In genomic region chr9:13020706-13021105, GRCh38 we compare ENCODE assay signal across 27 cellular contexts.
"Had no signal": no experiment of that assay in that cellular context is flagged by ENCODE, and none has a peak within 500 bp of the region (broad histone marks: within the 10 kb centered on the region; RNA-seq: fewer than 3 reads in every experiment).

No MANE protein-coding gene starts in this region.

- H3K4me1 Mint-ChIP-seq: activated CD4-positive, alpha-beta T cell treated with anti-CD3 and anti-CD28 coated beads for 36 hours; activated naive CD8-positive, alpha-beta T cell treated with anti-CD3 and anti-CD28 coated beads for 36 hours; brain; naive thymus-derived CD4-positive, alpha-beta T cell; stimulated activated effector memory CD8-positive, alpha-beta T cell treated with anti-CD3 and anti-CD28 coated beads, Interleukin-12 subunit alpha, Interleukin-12 subunit beta, amount 100 ng/mL, for 72 hours had no signal

- H3K4me3 Mint-ChIP-seq: activated CD4-positive, alpha-beta T cell treated with anti-CD3 and anti-CD28 coated beads for 36 hours; activated naive CD4-positive, alpha-beta T cell treated with anti-CD3 and anti-CD28 coated beads for 36 hours; activated naive CD8-positive, alpha-beta T cell treated with anti-CD3 and anti-CD28 coated beads for 36 hours; activated T-helper 1 cell treated with anti-CD3 and anti-CD28 coated beads, Interleukin-12 subunit alpha, Interleukin-12 subunit beta, Interleukin-2, Interleukin-4 antibody, amounts not matched to agents 30 ng/mL and 10 ng/mL and 1 ng/mL, durations not matched to agents 14 hours and 24 hours and 36 hours; brain; dendritic cell treated with granulocyte-macrophage colony-stimulating factor and Interleukin-4, amounts not matched to agents 40 ng/mL and 50 ng/mL, for 4 days; naive thymus-derived CD4-positive, alpha-beta T cell; neural progenitor cell; stimulated activated effector memory CD8-positive, alpha-beta T cell treated with anti-CD3 and anti-CD28 coated beads, Interleukin-12 subunit alpha, Interleukin-12 subunit beta, amount 100 ng/mL, for 72 hours; stimulated activated naive CD8-positive, alpha-beta T cell treated with anti-CD3 and anti-CD28 coated beads, Interleukin-15, Interleukin-2, amounts not matched to agents 100 ng/mL and 50 ng/mL, for 24 hours; type B pancreatic cell had no signal

- DNase-seq: activated CD4-positive, alpha-beta T cell treated with anti-CD3 and anti-CD28 coated beads for 36 hours; activated CD4-positive, alpha-beta T cell treated with anti-CD3 and anti-CD28 coated beads, Interleukin-2, amount 50 U/mL, for 4 hours; activated CD4-positive, CD25-positive, alpha-beta regulatory T cell; activated effector memory CD4-positive, alpha-beta T cell treated with anti-CD3 and anti-CD28 coated beads, Interleukin-2, amount 50 U/mL, for 16 hours; activated naive CD4-positive, alpha-beta T cell treated with anti-CD3 and anti-CD28 coated beads for 36 hours; activated naive CD8-positive, alpha-beta T cell treated with anti-CD3 and anti-CD28 coated beads for 36 hours; activated T-cell treated with anti-CD3 and anti-CD28 coated beads for 4 hours; heart right ventricle; kidney glomerular epithelial cell; left lung; naive thymus-derived CD4-positive, alpha-beta T cell; occipital lobe; posterior cingulate gyrus; right cardiac atrium; stimulated activated CD4-positive, alpha-beta T cell treated with anti-CD3 and anti-CD28 coated beads, Interleukin-4, amount 100 ng/mL, for 24 hours; uterus had no signal

- ATAC-seq: activated CD4-positive, alpha-beta T cell treated with anti-CD3 and anti-CD28 coated beads for 36 hours; heart right ventricle; left lung; naive thymus-derived CD4-positive, alpha-beta T cell; right cardiac atrium; stimulated activated effector memory CD8-positive, alpha-beta T cell treated with anti-CD3 and anti-CD28 coated beads, Interleukin-12 subunit alpha, Interleukin-12 subunit beta, amount 100 ng/mL, for 72 hours had no signal

- H3K36me3 ChIP-seq: ascending aorta, cardiac muscle cell, heart right ventricle, left lung, neural progenitor cell, uterus had no signal

- H3K27ac ChIP-seq: ascending aorta, cardiac muscle cell, heart right ventricle, neural progenitor cell, SK-N-MC, uterus had no signal

- H3K4me3 ChIP-seq: ascending aorta, cardiac muscle cell, heart right ventricle, left lung, lung, neural progenitor cell, SK-N-MC, uterus had no signal

- H3K27me3 ChIP-seq: ascending aorta, cardiac muscle cell, heart right ventricle, left lung, neural progenitor cell, uterus had no signal

- H3K9me3 Mint-ChIP-seq: activated T-helper 1 cell treated with anti-CD3 and anti-CD28 coated beads, Interleukin-12 subunit alpha, Interleukin-12 subunit beta, Interleukin-2, Interleukin-4 antibody, amounts not matched to agents 30 ng/mL and 10 ng/mL and 1 ng/mL, durations not matched to agents 14 hours and 24 hours and 36 hours; dendritic cell treated with granulocyte-macrophage colony-stimulating factor and Interleukin-4, amounts not matched to agents 40 ng/mL and 50 ng/mL, for 4 days; type B pancreatic cell had no signal

- H3K4me1 ChIP-seq: ascending aorta, heart right ventricle, left lung, uterus had no signal

- H3K27me3 Mint-ChIP-seq: activated CD4-positive, alpha-beta T cell treated with anti-CD3 and anti-CD28 coated beads for 36 hours; activated naive CD8-positive, alpha-beta T cell treated with anti-CD3 and anti-CD28 coated beads for 36 hours; brain; dendritic cell treated with granulocyte-macrophage colony-stimulating factor and Interleukin-4, amounts not matched to agents 40 ng/mL and 50 ng/mL, for 4 days; naive thymus-derived CD4-positive, alpha-beta T cell; stimulated activated naive CD8-positive, alpha-beta T cell treated with anti-CD3 and anti-CD28 coated beads, Interleukin-15, Interleukin-2, amounts not matched to agents 100 ng/mL and 50 ng/mL, for 24 hours; type B pancreatic cell had no signal

- H3K36me3 Mint-ChIP-seq: activated naive CD8-positive, alpha-beta T cell treated with anti-CD3 and anti-CD28 coated beads for 36 hours; brain; naive thymus-derived CD4-positive, alpha-beta T cell; neural progenitor cell; stimulated activated effector memory CD8-positive, alpha-beta T cell treated with anti-CD3 and anti-CD28 coated beads, Interleukin-12 subunit alpha, Interleukin-12 subunit beta, amount 100 ng/mL, for 72 hours; type B pancreatic cell had no signal

- H3K27ac Mint-ChIP-seq: activated CD4-positive, alpha-beta T cell treated with anti-CD3 and anti-CD28 coated beads for 36 hours; activated naive CD4-positive, alpha-beta T cell treated with anti-CD3 and anti-CD28 coated beads for 36 hours; activated naive CD8-positive, alpha-beta T cell treated with anti-CD3 and anti-CD28 coated beads for 36 hours; activated T-helper 1 cell treated with anti-CD3 and anti-CD28 coated beads, Interleukin-12 subunit alpha, Interleukin-12 subunit beta, Interleukin-2, Interleukin-4 antibody, amounts not matched to agents 30 ng/mL and 10 ng/mL and 1 ng/mL, durations not matched to agents 14 hours and 24 hours and 36 hours; dendritic cell treated with granulocyte-macrophage colony-stimulating factor and Interleukin-4, amounts not matched to agents 40 ng/mL and 50 ng/mL, for 4 days; naive thymus-derived CD4-positive, alpha-beta T cell; neural progenitor cell; stimulated activated effector memory CD8-positive, alpha-beta T cell treated with anti-CD3 and anti-CD28 coated beads, Interleukin-12 subunit alpha, Interleukin-12 subunit beta, amount 100 ng/mL, for 72 hours; stimulated activated naive CD8-positive, alpha-beta T cell treated with anti-CD3 and anti-CD28 coated beads, Interleukin-15, Interleukin-2, amounts not matched to agents 100 ng/mL and 50 ng/mL, for 24 hours; type B pancreatic cell had no signal

- H3K9me3 ChIP-seq: ascending aorta, heart right ventricle, left lung, uterus had no signal
